In genomic region chr21:45954271-45954670, GRCh38 we compare ENCODE assay signal across 11 cellular contexts. TPM values are rescaled to one million over a fixed set of nuclear protein-coding genes. Genes with fewer than 3 reads are reported as not detected.
DNase-seq lines count a peak whose midpoint lies in the region; ATAC-seq and TF ChIP-seq lines count a peak whose summit lies in the region.
"Had no signal": no experiment of that assay in that cellular context is flagged by ENCODE, and none has a peak within 500 bp of the region (broad histone marks: within the 10 kb centered on the region; RNA-seq: fewer than 3 reads in every experiment).

No MANE protein-coding gene starts in this region.

- H3K27ac Mint-ChIP-seq in GM23338: no peak overlapping the region
- H3K27ac Mint-ChIP-seq: activated T-helper 1 cell treated with anti-CD3 and anti-CD28 coated beads, Interleukin-12 subunit alpha, Interleukin-12 subunit beta, Interleukin-2, Interleukin-4 antibody, amounts not matched to agents 30 ng/mL and 10 ng/mL and 1 ng/mL, durations not matched to agents 14 hours and 24 hours and 36 hours had no signal

- H3K27me3 Mint-ChIP-seq in GM23338 (ENCODE audit: insufficient read depth, low read depth, poor library complexity): peaks cover 3% of the 10 kb centered on the region

- no peaks in the 10 kb centered on the region; the same call in 2 of the 3 replicates for H3K36me3 Mint-ChIP-seq in GM23338 (ENCODE audit: low read depth)

- H3K36me3 ChIP-seq in GM23338 (ENCODE audit: insufficient read depth) (no peaks in the 10 kb centered on the region; the same call in 1 of the 2 replicates), lower lobe of right lung (no peaks in the 10 kb centered on the region), tibial artery (no peaks in the 10 kb centered on the region), SJCRH30 (no peaks in the 10 kb centered on the region)

- H3K4me1 ChIP-seq in GM23338 (ENCODE audit: insufficient read depth) (no peaks in the 10 kb centered on the region), lower lobe of right lung (peaks cover 21% of the 10 kb centered on the region), tibial artery (peaks cover 0 to 85% (median 60%) of the 10 kb centered on the region in 4 donors), SJCRH30 (no peaks in the 10 kb centered on the region; the same call in 1 of the 2 replicates)

- H3K79me2 ChIP-seq in GM23338 (replicated peaks; ENCODE audit: insufficient read depth): no peaks in the 10 kb centered on the region

- peak overlapping the region; percentile 32; the same call in 1 of the 2 replicates for H2AFZ ChIP-seq in GM23338

- ATAC-seq in GM23338: peak; percentile 69
- ATAC-seq in lower lobe of right lung: no peak
- ATAC-seq in GM18517 (IDR thresholded peaks at IDR 0.05; ENCODE audit: unreplicated experiment): no peak
- no peak for ATAC-seq in HG03432 (IDR thresholded peaks at IDR 0.05; ENCODE audit: unreplicated experiment)
- no peak for ATAC-seq in GM19463 (IDR thresholded peaks at IDR 0.05; ENCODE audit: unreplicated experiment)

- TF ChIP-seq CTCF in GM23338 (conservative IDR thresholded peaks at IDR 0.05; ENCODE audit: low read depth in 2 of 2): peak in 1 of 2 experiments; percentile 30; a peak in 2 of 4 replicates
- peak; percentile 18 for TF ChIP-seq CTCF in epithelial cell of proximal tubule (conservative IDR thresholded peaks at IDR 0.05; ENCODE audit: low read depth, low read length)
- TF ChIP-seq CTCF in lower lobe of right lung (IDR thresholded peaks at IDR 0.05): peak; percentile 8
- peak; percentile 35 to 38 for TF ChIP-seq CTCF in tibial artery (IDR thresholded peaks at IDR 0.05)

- no peak overlapping the region for H3K4me3 Mint-ChIP-seq in GM23338
- H3K4me3 Mint-ChIP-seq: activated T-helper 1 cell treated with anti-CD3 and anti-CD28 coated beads, Interleukin-12 subunit alpha, Interleukin-12 subunit beta, Interleukin-2, Interleukin-4 antibody, amounts not matched to agents 30 ng/mL and 10 ng/mL and 1 ng/mL, durations not matched to agents 14 hours and 24 hours and 36 hours had no signal

- H3K4me3 ChIP-seq in GM23338 (no peak overlapping the region), epithelial cell of proximal tubule (ENCODE audit: low read depth, low read length) (no peak overlapping the region), lower lobe of right lung (no peak overlapping the region), tibial artery (no peak overlapping the region), SJCRH30 (no peak overlapping the region)

- H3K9me3 ChIP-seq in lower lobe of right lung (no peaks in the 10 kb centered on the region), tibial artery (no peaks in the 10 kb centered on the region), SJCRH30 (replicated peaks) (no peaks in the 10 kb centered on the region)

- H4K20me1 ChIP-seq in GM23338 (replicated peaks; ENCODE audit: insufficient read depth): no peaks in the 10 kb centered on the region

- intact Hi-C loops in lower lobe of right lung (cut with DNase I): no loop called here
- intact Hi-C loops in tibial artery (cut with DNase I; ENCODE audit: low total_unique reads): no loop called here

- H3K9me2 ChIP-seq in GM23338 (ENCODE audit: insufficient read depth): 0 out of 2 replicates have a peak, but pooled peaks cover 5% of the 10 kb centered on the region

- peaks cover 5% of the 10 kb centered on the region for H3K4me1 Mint-ChIP-seq in GM23338

- no peaks in the 10 kb centered on the region for H3K27me3 ChIP-seq in GM23338 (ENCODE audit: insufficient read depth)
- peaks cover 18% of the 10 kb centered on the region for H3K27me3 ChIP-seq in lower lobe of right lung (ENCODE audit: low read depth)
- H3K27me3 ChIP-seq in tibial artery: no peaks in the 10 kb centered on the region
- no peaks in the 10 kb centered on the region for H3K27me3 ChIP-seq in SJCRH30

- H3F3A ChIP-seq in GM23338 (replicated peaks; ENCODE audit: low read depth): no peaks in the 10 kb centered on the region

- H3K4me2 ChIP-seq in GM23338: no peak overlapping the region

- peaks cover 26% of the 10 kb centered on the region for H3K9me3 Mint-ChIP-seq in GM23338
- H3K9me3 Mint-ChIP-seq: activated T-helper 1 cell treated with anti-CD3 and anti-CD28 coated beads, Interleukin-12 subunit alpha, Interleukin-12 subunit beta, Interleukin-2, Interleukin-4 antibody, amounts not matched to agents 30 ng/mL and 10 ng/mL and 1 ng/mL, durations not matched to agents 14 hours and 24 hours and 36 hours had no signal

- DNase-seq in GM23338 (ENCODE audit: low spot score) (peak; percentile 40), epithelial cell of proximal tubule (ENCODE audit: low read depth) (no peak), lower lobe of right lung (no peak), tibial artery (no peak), SJCRH30 (no peak)
- DNase-seq: DMS79 had no signal

- H3K27ac ChIP-seq in GM23338 (ENCODE audit: low read depth) (no peak overlapping the region), lower lobe of right lung (peak overlapping the region; percentile 58), tibial artery (peak overlapping the region; percentile 85 to 89), SJCRH30 (no peak overlapping the region)
- H3K27ac ChIP-seq: VCaP had no signal

TF ChIP-seq in GM23338, 12 proteins besides CTCF, POLR2A, EP300 and RAD21 (continues in another document):
- TF ChIP-seq STAT1 (IDR thresholded peaks at IDR 0.05; ENCODE audit: unreplicated experiment): no peak
- no peak for TF ChIP-seq EZH2phosphoT487 (IDR thresholded peaks at IDR 0.05; ENCODE audit: unreplicated experiment)
- TF ChIP-seq NANOG (IDR thresholded peaks at IDR 0.05; ENCODE audit: borderline replicate concordance): no peak
- TF ChIP-seq REST (IDR thresholded peaks at IDR 0.05; ENCODE audit: unreplicated experiment): no peak

RNA-seq across cellular contexts. Expression of gene COL6A1, which starts 27.3 kb away (rescaled TPM):
- 151 and 180 TPM in 2 replicates for total RNA-seq in GM23338 (2014; rRNA removed; shearing (Covaris generic))
- 76.0 and 84.5 TPM in 2 replicates for polyA plus RNA-seq in GM23338 (2016; fragmentation: Nextera tagmentation; extraction: Ambion mirVana)
- total RNA-seq in epithelial cell of proximal tubule: 76.9 and 135 TPM in 2 replicates
- total RNA-seq in lower lobe of right lung: 148 TPM
- total RNA-seq in SJCRH30 (2014; rRNA removed; shearing (Covaris generic)): 12.6 and 13.3 TPM in 2 replicates

Comparison
In these comparisons a context has a peak if more than half of its experiments do, and no peak if none do; other contexts are left out.
1. H3K27ac ChIP-seq: peak in lower lobe of right lung (single experiment) and tibial artery (2 of 2); none in GM23338 (single experiment) and SJCRH30 (single experiment).